1 cellular context compared by ENCODE assay signal in genomic region chr1:147479864-147480564, GRCh38.
TF ChIP-seq lines count a peak whose summit lies in the region.

No MANE protein-coding gene starts in this region.

TF ChIP-seq in HepG2, 621 proteins besides CTCF, POLR2A, EP300 and RAD21 (continued from another document):
- TF ChIP-seq ZBTB26 (CRISPR knock-in tag; IDR thresholded peaks at IDR 0.05; ENCODE audit: borderline replicate concordance) (no peak), CEBPG (CRISPR knock-in tag; IDR thresholded peaks at IDR 0.05) (peak; percentile 29; the same call in 1 of the 2 replicates), ARID5B (CRISPR knock-in tag; IDR thresholded peaks at IDR 0.05) (peak; percentile 37; the same call in 1 of the 2 replicates), GATAD2A (CRISPR knock-in tag; IDR thresholded peaks at IDR 0.05) (0 out of 2 replicates have a peak, but pooled peaks have one; percentile 16), CEBPB (IDR thresholded peaks at IDR 0.05; ENCODE audit: borderline replicate concordance, low read depth, low read length) (peak; percentile 33; the same call in 1 of the 2 replicates), ZNF644 (CRISPR knock-in tag; IDR thresholded peaks at IDR 0.05; ENCODE audit: low read depth) (peak; percentile 68), HNF4A (CRISPR knock-in tag; IDR thresholded peaks at IDR 0.05) (peak; percentile 72)
